9 cellular contexts compared by ENCODE assay signal in genomic region chr19:1112254-1113208, GRCh38. TPM values are rescaled to one million over a fixed set of nuclear protein-coding genes. Genes with fewer than 3 reads are reported as not detected.
DNase-seq lines count a peak whose midpoint lies in the region; ATAC-seq and TF ChIP-seq lines count a peak whose summit lies in the region.
"Had no signal": no experiment of that assay in that cellular context is flagged by ENCODE, and none has a peak within 500 bp of the region (broad histone marks: within the 10 kb centered on the region; RNA-seq: fewer than 3 reads in every experiment).

No MANE protein-coding gene starts in this region.

- H3K4me1 Mint-ChIP-seq in activated T-cell treated with anti-CD3 and anti-CD28 coated beads, Interleukin-2, amount 50 U/mL, for 4 hours (ENCODE audit: low read depth): no peaks in the 10 kb centered on the region

- no peak for TF ChIP-seq EP300 in tibial nerve (IDR thresholded peaks at IDR 0.05)

- no peak for TF ChIP-seq POLR2A in tibial nerve (IDR thresholded peaks at IDR 0.05)
- TF ChIP-seq POLR2A in lower leg skin (IDR thresholded peaks at IDR 0.05): no peak

- 61 to 66% methylated on average over 62 to 72 of the region's 79 CpGs for WGBS in tibial nerve, 2 donors
- 75 to 80% methylated on average over 37 to 45 of the region's 79 CpGs for WGBS in lower leg skin, 2 donors

- TF ChIP-seq CTCF in tibial nerve (IDR thresholded peaks at IDR 0.05): no peak
- TF ChIP-seq CTCF in lower leg skin (IDR thresholded peaks at IDR 0.05): no peak

- no peak for ATAC-seq in activated T-cell treated with anti-CD3 and anti-CD28 coated beads, Interleukin-2, amount 50 U/mL, for 4 hours
- ATAC-seq in esophagus mucosa (peak; percentile 82), GM21528 (IDR thresholded peaks at IDR 0.05; ENCODE audit: low FRiP score, unreplicated experiment) (no peak)

- H3K9me3 Mint-ChIP-seq in activated T-cell treated with anti-CD3 and anti-CD28 coated beads, Interleukin-2, amount 50 U/mL, for 4 hours: no peaks in the 10 kb centered on the region
- H3K9me3 Mint-ChIP-seq: activated T-cell treated with anti-CD3 and anti-CD28 coated beads, Interleukin-2, amount 50 U/mL, for 72 hours had no signal

- no peaks in the 10 kb centered on the region for H3K27me3 ChIP-seq in mucosa of stomach (ENCODE audit: control insufficient read depth, insufficient read depth, low read length)
- no peaks in the 10 kb centered on the region for H3K27me3 ChIP-seq in tibial nerve

- H3K4me1 ChIP-seq in mucosa of stomach (ENCODE audit: control insufficient read depth, insufficient read depth, low read length) (peaks cover 18% of the 10 kb centered on the region), tibial nerve (peaks cover 0 to 41% (median 15%) of the 10 kb centered on the region in 4 donors)

- H3K4me3 ChIP-seq in mucosa of stomach (ENCODE audit: low read length): no peak overlapping the region
- no peak overlapping the region for H3K4me3 ChIP-seq in tibial nerve
- H3K4me3 ChIP-seq in lower leg skin (ENCODE audit: low read depth, poor library complexity, severe bottlenecking): no peak overlapping the region

- no peak overlapping the region for H3K4me3 Mint-ChIP-seq in activated T-cell treated with anti-CD3 and anti-CD28 coated beads, Interleukin-2, amount 50 U/mL, for 4 hours
- H3K4me3 Mint-ChIP-seq: activated T-cell treated with anti-CD3 and anti-CD28 coated beads, Interleukin-2, amount 50 U/mL, for 72 hours had no signal

- DNase-seq in activated T-cell treated with anti-CD3 and anti-CD28 coated beads, Interleukin-2, amount 50 U/mL, for 48 hours: peak; percentile 51 to 53
- DNase-seq in activated T-cell treated with anti-CD3 and anti-CD28 coated beads, Interleukin-2, amount 50 U/mL, for 4 hours: no peak
- DNase-seq in tibial nerve (ENCODE audit: low spot score in 2 of 2) (peak; percentile 68), lower leg skin (ENCODE audit: low spot score in 2 of 2) (no peak), dermis blood vessel endothelial cell (no peak)

- H3K27me3 Mint-ChIP-seq in activated T-cell treated with anti-CD3 and anti-CD28 coated beads, Interleukin-2, amount 50 U/mL, for 4 hours (ENCODE audit: low read depth): no peaks in the 10 kb centered on the region

- peaks cover 2% of the 10 kb centered on the region for H3K36me3 Mint-ChIP-seq in activated T-cell treated with anti-CD3 and anti-CD28 coated beads, Interleukin-2, amount 50 U/mL, for 4 hours (ENCODE audit: insufficient read depth)

- H3K9ac ChIP-seq in mucosa of stomach (ENCODE audit: low read length): peak overlapping the region; percentile 34

- H3K36me3 ChIP-seq in mucosa of stomach (ENCODE audit: control insufficient read depth, insufficient read depth, low read length): peaks cover 5% of the 10 kb centered on the region
- peaks cover 3 to 91% (median 26%) of the 10 kb centered on the region in 3 donors for H3K36me3 ChIP-seq in tibial nerve

- intact Hi-C loops in lower leg skin (cut with DNase I; ENCODE audit: low total_unique reads): loop anchor here (10.0 kb wide), 1 partner anchor 72 kb away; no protein-coding TSS in a partner anchor

- H3K9me3 ChIP-seq in mucosa of stomach (ENCODE audit: control insufficient read depth, low read length): no peaks in the 10 kb centered on the region
- no peaks in the 10 kb centered on the region for H3K9me3 ChIP-seq in tibial nerve

- peak overlapping the region; percentile 68 to 93 (median 83) for H3K27ac ChIP-seq in tibial nerve

RNA-seq across cellular contexts. Expression of gene GPX4, which starts 8.7 kb away (rescaled TPM):
- total RNA-seq in activated T-cell treated with anti-CD3 and anti-CD28 coated beads, Interleukin-2, amount 50 U/mL, for 4 hours: 100 to 1,000 TPM; 148 to 165 (median 162) TPM
- total RNA-seq in esophagus mucosa (138 TPM), tibial nerve (100 to 1,000 TPM; 337 to 518 (median 493) TPM), lower leg skin (100 to 1,000 TPM; 375 to 507 (median 469) TPM), dermis blood vessel endothelial cell (281 and 591 TPM in 2 replicates)

RNA-seq across cellular contexts. Expression of gene POLR2E, which starts 17.4 kb away (rescaled TPM):
- 100 to 1,000 TPM; 303 to 380 (median 323) TPM for total RNA-seq in activated T-cell treated with anti-CD3 and anti-CD28 coated beads, Interleukin-2, amount 50 U/mL, for 4 hours
- 139 TPM for total RNA-seq in esophagus mucosa
- 100 to 1,000 TPM in 3 of 4 donors, 10 to 100 TPM in 1; 81.6 to 136 (median 121) TPM for total RNA-seq in tibial nerve
- total RNA-seq in lower leg skin: 100 to 1,000 TPM in 3 of 4 donors, 10 to 100 TPM in 1; 93.3 to 198 (median 123) TPM
- 71.5 and 193 TPM in 2 replicates for total RNA-seq in dermis blood vessel endothelial cell

RNA-seq across cellular contexts. Expression of gene ARHGAP45, which starts 45.6 kb away (rescaled TPM):
- total RNA-seq in activated T-cell treated with anti-CD3 and anti-CD28 coated beads, Interleukin-2, amount 50 U/mL, for 4 hours: 100 to 1,000 TPM; 128 to 133 (median 133) TPM
- total RNA-seq in esophagus mucosa: 5.1 TPM
- total RNA-seq in tibial nerve: 10 to 100 TPM; 28.4 to 66.9 (median 38.6) TPM
- total RNA-seq in lower leg skin: 10 to 100 TPM; 12.4 to 36.0 (median 14.4) TPM
- 40.3 and 55.5 TPM in 2 replicates for total RNA-seq in dermis blood vessel endothelial cell

Comparison
In these comparisons a context has a peak if more than half of its experiments do, and no peak if none do; other contexts are left out.
1. DNase-seq: peak in activated T-cell treated with anti-CD3 and anti-CD28 coated beads, Interleukin-2, amount 50 U/mL, for 48 hours (2 of 2) and tibial nerve (2 of 2); none in activated T-cell treated with anti-CD3 and anti-CD28 coated beads, Interleukin-2, amount 50 U/mL, for 4 hours (single experiment), lower leg skin (0 of 2) and dermis blood vessel endothelial cell (single experiment).